ENCODE assay signal across 19 cellular contexts in the genomic region with DNA sequence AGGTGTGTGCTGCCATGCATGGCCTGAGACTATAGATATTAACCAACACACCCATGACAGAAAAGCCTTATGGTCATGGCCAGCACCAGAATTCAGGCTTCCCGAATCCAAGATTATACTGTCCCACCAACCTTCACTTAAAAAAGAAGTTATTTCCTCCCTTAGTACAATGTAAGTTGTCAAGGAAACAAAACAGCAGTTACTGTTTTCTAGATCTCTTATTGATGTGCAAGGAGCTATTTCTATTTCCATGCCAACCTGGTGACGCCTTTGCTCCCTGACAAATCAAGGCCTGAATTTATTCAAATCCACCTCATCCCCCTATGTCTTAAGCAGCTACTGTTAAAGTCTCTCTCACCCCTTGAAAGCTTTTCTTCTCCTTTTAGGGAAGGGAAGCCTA.
"Had no signal": no experiment of that assay in that cellular context is flagged by ENCODE, and none has a peak within 500 bp of the region (broad histone marks: within the 10 kb centered on the region; RNA-seq: fewer than 3 reads in every experiment).

No MANE protein-coding gene starts in this region.

- H3K27me3 ChIP-seq: heart left ventricle, ovary, suprapubic skin, thyroid gland, upper lobe of right lung, vagina had no signal

- ATAC-seq: left lobe of liver; naive thymus-derived CD4-positive, alpha-beta T cell; upper lobe of right lung had no signal

- H3K36me3 Mint-ChIP-seq: naive thymus-derived CD4-positive, alpha-beta T cell had no signal

- H3K4me3 Mint-ChIP-seq: naive thymus-derived CD4-positive, alpha-beta T cell; neural crest cell had no signal

- H3K4me1 ChIP-seq: suprapubic skin, thyroid gland had no signal

- H3K27ac ChIP-seq: heart left ventricle, ovary, suprapubic skin, thyroid gland, upper lobe of right lung, vagina had no signal

- H3K36me3 ChIP-seq: heart left ventricle, ovary, suprapubic skin, thyroid gland, upper lobe of right lung, vagina had no signal

- DNase-seq: foreskin melanocyte; heart left ventricle; hypothalamus; kidney glomerular epithelial cell; mammary epithelial cell; naive thymus-derived CD4-positive, alpha-beta T cell; ovary; right cardiac atrium; small intestine; stimulated activated CD4-positive, alpha-beta T cell treated with anti-CD3 and anti-CD28 coated beads, Interleukin-12 subunit alpha, Interleukin-12 subunit beta, amount 100 ng/mL, for 4 hours; stimulated activated CD4-positive, alpha-beta T cell treated with anti-CD3 and anti-CD28 coated beads, Interleukin-2, amount 100 ng/mL, for 48 hours; stimulated activated naive CD4-positive, alpha-beta T cell treated with Interleukin-2 at 50 U/mL for 16 hours; thyroid gland; upper lobe of right lung had no signal

- H3K4me3 ChIP-seq: heart left ventricle, ovary, suprapubic skin, thyroid gland, upper lobe of right lung, vagina had no signal

- H3K9me3 ChIP-seq: heart left ventricle, ovary, suprapubic skin, thyroid gland, upper lobe of right lung, vagina had no signal

- H3K9me3 Mint-ChIP-seq: naive thymus-derived CD4-positive, alpha-beta T cell; neural crest cell had no signal

- FAIRE-seq: islet of Langerhans, small intestine had no signal

- H3K27ac Mint-ChIP-seq: naive thymus-derived CD4-positive, alpha-beta T cell had no signal
